Comparison of ENCODE assay signal across 8 cellular contexts in the genomic region with DNA sequence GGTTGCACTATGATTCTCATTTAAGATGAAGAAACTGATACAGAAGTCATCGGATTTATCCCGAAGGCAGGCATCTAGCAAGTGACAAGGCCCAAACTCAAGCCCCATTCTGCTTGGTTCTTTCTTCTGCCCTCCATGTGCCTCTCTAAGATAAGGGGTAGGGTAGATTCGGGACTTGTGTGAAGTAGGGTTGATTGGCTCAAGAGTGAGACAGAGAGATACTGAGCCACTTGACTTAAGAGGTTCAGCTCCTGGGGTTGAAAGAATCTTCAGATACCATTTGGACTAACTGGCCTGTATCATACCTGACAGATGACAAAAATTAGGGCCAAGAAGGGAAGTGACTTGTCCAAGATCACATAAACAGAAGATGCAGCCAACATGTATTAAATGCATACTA. TPM values are rescaled to one million over a fixed set of nuclear protein-coding genes. Genes with fewer than 3 reads are reported as not detected.
DNase-seq lines count a peak whose midpoint lies in the region; ATAC-seq and TF ChIP-seq lines count a peak whose summit lies in the region.

No MANE protein-coding gene starts in this region.

- in situ Hi-C loops in G401 (cut with HindIII; ENCODE audit: low sequenced_read_pairs), result no loop called here

- H3K9me3 ChIP-seq in SJCRH30 (replicated peaks) (no peaks in the 10 kb centered on the region), esophagus squamous epithelium (no peaks in the 10 kb centered on the region), psoas muscle (no peaks in the 10 kb centered on the region)

- intact Hi-C loops in esophagus squamous epithelium (cut with DNase I) (no loop called here), psoas muscle (cut with DNase I) (loop anchor here in 1 of 2 donors (5.0 kb wide), 1 partner anchor 33 kb away; the partner anchor contains the start of gene PRKCD)

- H3K27me3 ChIP-seq in SJCRH30, result no peaks in the 10 kb centered on the region
- no peaks in the 10 kb centered on the region for H3K27me3 ChIP-seq in esophagus squamous epithelium
- no peaks in the 10 kb centered on the region for H3K27me3 ChIP-seq in psoas muscle (ENCODE audit: insufficient read depth in 3 of 3, low read length in 2 of 3)

- H3K36me3 ChIP-seq in SJCRH30 (no peaks in the 10 kb centered on the region; the same call in 1 of the 2 replicates), esophagus squamous epithelium (peaks cover 0 to 36% (median 7%) of the 10 kb centered on the region in 3 donors), psoas muscle (ENCODE audit: insufficient read depth in 1 of 2, low read depth in 1 of 2) (peaks cover 0 to 30% of the 10 kb centered on the region in 2 donors)

- DNase-seq in GM12865 (ENCODE audit: low read depth) (peak; percentile 14), SJCRH30 (no peak), esophagus squamous epithelium (lab: John Stamatoyannopoulos, UW) (no peak), psoas muscle (no peak), G401 (ENCODE audit: low spot score) (no peak)
- no peak for DNase-seq in NK-92 treated with Interleukin-12 subunit alpha and Interleukin-12 subunit beta, amount 100 ng/mL, for 24 hours (lab: John Stamatoyannopoulos, UW)

- TF ChIP-seq POLR2A in esophagus squamous epithelium (IDR thresholded peaks at IDR 0.05), result no peak

- H3K4me1 ChIP-seq in SJCRH30 (peaks cover 3% of the 10 kb centered on the region), esophagus squamous epithelium (peaks cover 11 to 35% (median 19%) of the 10 kb centered on the region in 3 donors), psoas muscle (peaks cover 22% of the 10 kb centered on the region)

- ATAC-seq in psoas muscle (no peak), HG03439 (IDR thresholded peaks at IDR 0.05; ENCODE audit: unreplicated experiment) (no peak), HG02610 (IDR thresholded peaks at IDR 0.05; ENCODE audit: unreplicated experiment) (no peak)

- H3K4me3 ChIP-seq in GM12865 (ENCODE audit: low read depth, low read length) (peak overlapping the region; percentile 90), SJCRH30 (peak overlapping the region; percentile 76), esophagus squamous epithelium (peak overlapping the region; percentile 71 to 98 (median 95)), psoas muscle (peak overlapping the region; percentile 77)

- TF ChIP-seq CTCF in GM12865 (IDR thresholded peaks at IDR 0.05; ENCODE audit: insufficient read depth, low read depth, low read length, missing control alignments), result no peak
- TF ChIP-seq CTCF in esophagus squamous epithelium (IDR thresholded peaks at IDR 0.05), result no peak
- no peak for TF ChIP-seq CTCF in psoas muscle (IDR thresholded peaks at IDR 0.05)

- 62 to 69% methylated on average over 3 of the region's 3 CpGs for WGBS in esophagus squamous epithelium, 2 donors
- WGBS in psoas muscle, 3 donors, result 78 to 81% (median 79%) methylated on average over 3 of the region's 3 CpGs

- H3K27ac ChIP-seq in SJCRH30 (no peak overlapping the region), esophagus squamous epithelium (peak overlapping the region; percentile 88 to 93 (median 92)), psoas muscle (peak overlapping the region; percentile 91)

RNA-seq across cellular contexts. Expression of gene RFT1, which starts 0.9 kb away (rescaled TPM):
- total RNA-seq in SJCRH30 (2014; rRNA removed; shearing (Covaris generic)), result 20.6 and 22.0 TPM in 2 replicates
- 10 to 100 TPM in 3 of 4 donors, 1 to 10 TPM in 1; 4.9 to 18.2 (median 12.8) TPM for total RNA-seq in esophagus squamous epithelium
- total RNA-seq in psoas muscle, result 1 to 10 TPM; 5.7 to 8.8 (median 6.5) TPM
- polyA plus RNA-seq in psoas muscle, result 10 to 100 TPM in 1 of 3 donors, 1 to 10 TPM in 2; 5.4 to 13.2 (median 8.1) TPM
- total RNA-seq in G401 (2014; rRNA removed; shearing (Covaris generic)), result 13.6 and 15.0 TPM in 2 replicates

RNA-seq across cellular contexts. Expression of gene PRKCD, which starts 31.7 kb away (rescaled TPM):
- 4.1 and 4.6 TPM in 2 replicates for total RNA-seq in SJCRH30 (2014; rRNA removed; shearing (Covaris generic))
- total RNA-seq in esophagus squamous epithelium (10 to 100 TPM in 3 of 4 donors, 1 to 10 TPM in 1; 8.8 to 21.5 (median 20.1) TPM), psoas muscle (1 to 10 TPM; 3.2 to 8.4 (median 4.5) TPM)
- 1 to 10 TPM; 3.5 to 4.9 (median 3.9) TPM for polyA plus RNA-seq in psoas muscle
- 14.8 and 18.9 TPM in 2 replicates for total RNA-seq in G401 (2014; rRNA removed; shearing (Covaris generic))
